Comparison of ENCODE assay signal across 19 cellular contexts in the genomic region with DNA sequence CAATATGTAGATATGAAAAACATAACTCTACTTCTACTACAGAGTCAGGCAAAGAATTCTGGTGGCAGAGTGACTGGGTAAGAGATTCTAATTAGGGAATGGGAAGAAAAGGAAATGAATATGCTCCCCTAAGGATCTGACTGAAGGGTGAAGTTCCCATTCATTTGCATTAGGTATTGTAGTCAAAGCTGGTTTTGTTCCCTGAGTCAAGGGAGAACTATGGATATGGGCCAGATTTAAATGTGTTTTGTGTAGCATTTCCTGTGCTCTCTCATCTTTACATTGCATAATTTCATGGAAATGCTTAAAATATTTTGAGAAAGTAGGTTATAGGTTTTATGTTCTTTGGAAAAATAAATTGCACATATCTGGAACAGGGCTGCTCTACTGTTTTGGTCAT.
DNase-seq lines count a peak whose midpoint lies in the region; ATAC-seq and TF ChIP-seq lines count a peak whose summit lies in the region.
"Had no signal": no experiment of that assay in that cellular context is flagged by ENCODE, and none has a peak within 500 bp of the region (broad histone marks: within the 10 kb centered on the region; RNA-seq: fewer than 3 reads in every experiment).

No MANE protein-coding gene starts in this region.

- H3K36me3 Mint-ChIP-seq in GM23338 (ENCODE audit: low read depth) = peaks cover 7% of the 10 kb centered on the region; the same call in 1 of the 3 replicates
- no peaks in the 10 kb centered on the region for H3K36me3 Mint-ChIP-seq in CD8-positive, alpha-beta memory T cell
- H3K36me3 Mint-ChIP-seq: IgD-negative memory B cell had no signal

- DNase-seq in GM23338 (ENCODE audit: low spot score) = peak; percentile 36
- peak; percentile 32 for DNase-seq in epithelial cell of esophagus (ENCODE audit: low read depth)
- DNase-seq in hypothalamus (lab: John Stamatoyannopoulos, UW) = no peak
- DNase-seq in CD8-positive, alpha-beta memory T cell = no peak
- DNase-seq: AML-193; CD4-positive, alpha-beta T cell; DMS153; DMS79; GDM1; GM23248; HFFc6; KBM-7 had no signal

- peaks cover 18% of the 10 kb centered on the region for H3K4me1 Mint-ChIP-seq in GM23338
- no peaks in the 10 kb centered on the region for H3K4me1 Mint-ChIP-seq in CD8-positive, alpha-beta memory T cell
- H3K4me1 Mint-ChIP-seq: IgD-negative memory B cell had no signal

- H3K36me3 ChIP-seq in GM23338 (ENCODE audit: insufficient read depth) (no peaks in the 10 kb centered on the region), HUES48 (ENCODE audit: control insufficient read depth, insufficient read depth, low read length) (no peaks in the 10 kb centered on the region), iPS-20b (ENCODE audit: insufficient read depth, low read depth, low read length) (no peaks in the 10 kb centered on the region)
- no peaks in the 10 kb centered on the region for H3K36me3 ChIP-seq in CD8-positive, alpha-beta memory T cell (ENCODE audit: insufficient read depth, low read length)

- H3K27me3 Mint-ChIP-seq in GM23338 (ENCODE audit: insufficient read depth, low read depth, poor library complexity) = peaks cover 2% of the 10 kb centered on the region
- H3K27me3 Mint-ChIP-seq in CD8-positive, alpha-beta memory T cell = no peaks in the 10 kb centered on the region
- H3K27me3 Mint-ChIP-seq: CD4-positive, alpha-beta T cell; IgD-negative memory B cell had no signal

- CTCF ChIA-PET in CD8-positive, alpha-beta memory T cell (lab: Charles Lee) = no interaction called here

- H3K4me2 ChIP-seq in GM23338 = peak overlapping the region; percentile 8; the same call in 1 of the 2 replicates

- no peaks in the 10 kb centered on the region for H3F3A ChIP-seq in GM23338 (replicated peaks; ENCODE audit: low read depth)

- peak; percentile 71 for ATAC-seq in GM23338
- no peak for ATAC-seq in GM21529 (IDR thresholded peaks at IDR 0.05; ENCODE audit: unreplicated experiment)
- ATAC-seq: HCT116, HepG2 had no signal

- H3K9me3 Mint-ChIP-seq in GM23338 = peaks cover 10% of the 10 kb centered on the region
- H3K9me3 Mint-ChIP-seq in CD8-positive, alpha-beta memory T cell = peaks cover 2 to 36% (median 11%) of the 10 kb centered on the region in 5 donors

- peaks cover 12% of the 10 kb centered on the region; the same call in 1 of the 2 replicates for H3K9me2 ChIP-seq in GM23338 (ENCODE audit: insufficient read depth)

- POLR2A ChIA-PET in CD8-positive, alpha-beta memory T cell (lab: Charles Lee) = no interaction called here

- H3K4me3 ChIP-seq in GM23338 (no peak overlapping the region), HUES48 (ENCODE audit: low read depth, low read length) (no peak overlapping the region), epithelial cell of esophagus (ENCODE audit: low read length) (no peak overlapping the region), iPS-20b (ENCODE audit: low read length) (0 out of 2 replicates have a peak overlapping the region, but pooled peaks have one; percentile 22)
- H3K4me3 ChIP-seq in CD8-positive, alpha-beta memory T cell (ENCODE audit: low read length) = no peak overlapping the region
- H3K4me3 ChIP-seq: GM23248 had no signal

- H3K9ac ChIP-seq in HUES48 (ENCODE audit: low read depth, low read length) (no peak overlapping the region), iPS-20b (ENCODE audit: low read depth, low read length) (no peak overlapping the region)
- H3K9ac ChIP-seq: GM23248 had no signal

- no peak overlapping the region for H3K27ac ChIP-seq in GM23338 (ENCODE audit: low read depth)
- peak overlapping the region; percentile 43 for H3K27ac ChIP-seq in HUES48 (ENCODE audit: low read depth, low read length)
- no peak overlapping the region for H3K27ac ChIP-seq in iPS-20b (ENCODE audit: low read length)
- H3K27ac ChIP-seq in CD8-positive, alpha-beta memory T cell (ENCODE audit: low read depth, low read length) = no peak overlapping the region
- H3K27ac ChIP-seq: C4-2B, GM23248 had no signal

- H3K79me2 ChIP-seq in GM23338 (replicated peaks; ENCODE audit: insufficient read depth) = no peaks in the 10 kb centered on the region

- no peak for TF ChIP-seq CTCF in GM23338 (conservative IDR thresholded peaks at IDR 0.05; ENCODE audit: low read depth in 2 of 2)
- TF ChIP-seq CTCF in epithelial cell of esophagus (IDR thresholded peaks at IDR 0.05; ENCODE audit: insufficient read depth, low read depth, low read length, missing control alignments) = no peak

- H4K20me1 ChIP-seq in GM23338 (replicated peaks; ENCODE audit: insufficient read depth) = no peaks in the 10 kb centered on the region

- H3K27ac Mint-ChIP-seq in GM23338 = peak overlapping the region; percentile 11
- no peak overlapping the region for H3K27ac Mint-ChIP-seq in CD8-positive, alpha-beta memory T cell
- H3K27ac Mint-ChIP-seq: CD4-positive, alpha-beta T cell; HFFc6; IgD-negative memory B cell had no signal

- no peak overlapping the region for H2AFZ ChIP-seq in GM23338
- H2AFZ ChIP-seq: GM23248 had no signal

- H3K27me3 ChIP-seq in GM23338 (ENCODE audit: insufficient read depth) (no peaks in the 10 kb centered on the region), HUES48 (ENCODE audit: control insufficient read depth, insufficient read depth, low read length) (no peaks in the 10 kb centered on the region), iPS-20b (ENCODE audit: insufficient read depth, low read length) (no peaks in the 10 kb centered on the region)
- no peaks in the 10 kb centered on the region for H3K27me3 ChIP-seq in CD8-positive, alpha-beta memory T cell (ENCODE audit: insufficient read depth, low read length, poor library complexity, severe bottlenecking)

- no peaks in the 10 kb centered on the region; the same call in 1 of the 2 replicates for H3K9me3 ChIP-seq in HUES48 (ENCODE audit: control insufficient read depth, insufficient read depth, low read length)
- H3K9me3 ChIP-seq in iPS-20b (ENCODE audit: insufficient read depth, low read depth, low read length) = no peaks in the 10 kb centered on the region
- H3K9me3 ChIP-seq in CD8-positive, alpha-beta memory T cell (ENCODE audit: low read length) = no peaks in the 10 kb centered on the region

- no peak overlapping the region for H3K4me3 Mint-ChIP-seq in GM23338
- H3K4me3 Mint-ChIP-seq in CD8-positive, alpha-beta memory T cell = no peak overlapping the region
- H3K4me3 Mint-ChIP-seq: CD4-positive, alpha-beta T cell; HFFc6; IgD-negative memory B cell had no signal

- H3K4me1 ChIP-seq in GM23338 (ENCODE audit: insufficient read depth) (peaks cover 14% of the 10 kb centered on the region; the same call in 1 of the 2 replicates), HUES48 (ENCODE audit: control insufficient read depth, insufficient read depth, low read length) (peaks cover 9% of the 10 kb centered on the region), iPS-20b (ENCODE audit: insufficient read depth, low read length) (peaks cover 11% of the 10 kb centered on the region; the same call in 1 of the 2 replicates)
- H3K4me1 ChIP-seq in CD8-positive, alpha-beta memory T cell (ENCODE audit: insufficient read depth, low read length) = no peaks in the 10 kb centered on the region

TF ChIP-seq in GM23338, 12 proteins besides CTCF, POLR2A, EP300 and RAD21:
- TF ChIP-seq, protein P1, sequence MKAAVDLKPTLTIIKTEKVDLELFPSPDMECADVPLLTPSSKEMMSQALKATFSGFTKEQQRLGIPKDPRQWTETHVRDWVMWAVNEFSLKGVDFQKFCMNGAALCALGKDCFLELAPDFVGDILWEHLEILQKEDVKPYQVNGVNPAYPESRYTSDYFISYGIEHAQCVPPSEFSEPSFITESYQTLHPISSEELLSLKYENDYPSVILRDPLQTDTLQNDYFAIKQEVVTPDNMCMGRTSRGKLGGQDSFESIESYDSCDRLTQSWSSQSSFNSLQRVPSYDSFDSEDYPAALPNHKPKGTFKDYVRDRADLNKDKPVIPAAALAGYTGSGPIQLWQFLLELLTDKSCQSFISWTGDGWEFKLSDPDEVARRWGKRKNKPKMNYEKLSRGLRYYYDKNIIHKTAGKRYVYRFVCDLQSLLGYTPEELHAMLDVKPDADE (IDR thresholded peaks at IDR 0.05) = no peak

Comparison
In these comparisons a context has a peak if more than half of its experiments do, and no peak if none do; other contexts are left out.
1. DNase-seq: peak in GM23338 (single experiment) and epithelial cell of esophagus (single experiment); none in hypothalamus (0 of 51) and CD8-positive, alpha-beta memory T cell (0 of 5).